Comparison of ENCODE assay signal across 11 cellular contexts in the genomic region with DNA sequence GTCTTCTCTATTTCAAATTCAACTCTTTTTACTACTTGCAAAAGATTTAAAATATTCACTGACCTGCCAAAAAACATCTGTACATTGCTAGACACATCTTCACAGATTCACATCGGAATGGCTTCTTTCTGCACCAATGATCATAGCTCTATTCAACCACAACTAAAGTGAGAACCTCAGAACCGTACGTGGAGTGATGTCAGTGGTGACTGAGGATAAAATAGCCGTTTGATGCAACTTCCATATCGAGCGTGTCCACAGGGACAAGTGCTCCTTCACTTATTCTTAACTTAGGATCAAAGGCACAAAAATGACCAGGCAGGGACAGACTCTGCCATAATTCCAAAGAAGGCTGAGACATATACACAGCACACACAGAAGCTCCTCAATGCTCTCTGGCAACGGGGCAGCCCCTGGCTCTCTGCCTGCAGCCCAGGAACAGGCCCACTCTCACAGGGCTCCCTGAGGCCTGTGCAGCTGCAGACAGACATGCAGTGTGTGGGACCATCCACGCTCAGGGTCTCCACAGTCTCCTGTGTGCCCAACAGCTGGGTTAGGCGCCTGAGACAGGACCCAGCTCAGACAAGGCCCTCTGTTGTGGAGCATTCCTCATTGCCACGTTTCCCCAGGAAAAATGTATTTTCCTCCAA.
DNase-seq lines count a peak whose midpoint lies in the region; ATAC-seq, FAIRE-seq and TF ChIP-seq lines count a peak whose summit lies in the region.
"Had no signal": no experiment of that assay in that cellular context is flagged by ENCODE, and none has a peak within 500 bp of the region (broad histone marks: within the 10 kb centered on the region; RNA-seq: fewer than 3 reads in every experiment).

No MANE protein-coding gene starts in this region.

- H3K9ac ChIP-seq in BLaER1: peak overlapping the region; percentile 58

- DNase-seq in glomerular visceral epithelial cell (ENCODE audit: extremely low spot score) (peak; percentile 6), NCI-H1092 (lab: John Stamatoyannopoulos, UW) (no peak), NCI-H2081 (lab: John Stamatoyannopoulos, UW) (no peak), islet precursor cell (no peak), H54 (ENCODE audit: insufficient read length, low spot score) (no peak)
- DNase-seq: activated CD4-positive, CD25-positive, alpha-beta regulatory T cell treated with anti-CD3 and anti-CD28 coated beads, Interleukin-2, amount 50 U/mL, for 72 hours; COR-L47; OCI-M1 had no signal

- peak overlapping the region; percentile 39; the same call in 1 of the 2 replicates for H3K4me3 ChIP-seq in BLaER1

- no peak for FAIRE-seq in H54 (lab: Jason Lieb, UNC)

- H3K9me3 ChIP-seq in BLaER1: no peaks in the 10 kb centered on the region

- peaks cover 97% of the 10 kb centered on the region for H4K20me1 ChIP-seq in BLaER1

- no peak for TF ChIP-seq POLR2A in H54 (IDR thresholded peaks at IDR 0.05; ENCODE audit: low read depth, low read length)

- peak overlapping the region; percentile 82 for H3K4me2 ChIP-seq in BLaER1

- peak; percentile 53 for ATAC-seq in GM18909 (IDR thresholded peaks at IDR 0.05; ENCODE audit: poor library complexity, unreplicated experiment)
- peak; percentile 62 for ATAC-seq in HG03432 (IDR thresholded peaks at IDR 0.05; ENCODE audit: unreplicated experiment)

- H3K4me1 ChIP-seq in BLaER1: peaks cover 81% of the 10 kb centered on the region

- H3K27ac ChIP-seq in BLaER1: peak overlapping the region; percentile 57

- H3K27me3 ChIP-seq in BLaER1: no peaks in the 10 kb centered on the region

- peaks cover 21% of the 10 kb centered on the region for H3K36me3 ChIP-seq in BLaER1
